18 cellular contexts compared by ENCODE assay signal in genomic region chr7:16494955-16495719, GRCh38. TPM values are rescaled to one million over a fixed set of nuclear protein-coding genes. Genes with fewer than 3 reads are reported as not detected.
DNase-seq lines count a peak whose midpoint lies in the region; ATAC-seq and TF ChIP-seq lines count a peak whose summit lies in the region.
"Had no signal": no experiment of that assay in that cellular context is flagged by ENCODE, and none has a peak within 500 bp of the region (broad histone marks: within the 10 kb centered on the region; RNA-seq: fewer than 3 reads in every experiment).

No MANE protein-coding gene starts in this region.

- TF ChIP-seq CTCF in C4-2B (conservative IDR thresholded peaks at IDR 0.05), result no peak
- TF ChIP-seq CTCF in epithelial cell of esophagus (IDR thresholded peaks at IDR 0.05; ENCODE audit: insufficient read depth, low read depth, low read length, missing control alignments), result no peak
- no peak for TF ChIP-seq CTCF in mucosa of descending colon (IDR thresholded peaks at IDR 0.05)
- TF ChIP-seq CTCF in type B pancreatic cell (conservative IDR thresholded peaks at IDR 0.05), result no peak

- no peaks in the 10 kb centered on the region for H3K27me3 Mint-ChIP-seq in type B pancreatic cell

- H3K9me3 ChIP-seq in mucosa of descending colon, result no peaks in the 10 kb centered on the region

- intact Hi-C loops in mucosa of descending colon (cut with DNase I, micrococcal nuclease), result no loop called here

- DNase-seq in NCI-H69 (lab: John Stamatoyannopoulos, UW) (peak; percentile 13), epithelial cell of esophagus (ENCODE audit: low read depth) (peak; percentile 46), mucosa of descending colon (no peak), NCI-H1105 (lab: John Stamatoyannopoulos, UW) (no peak), type B pancreatic cell (ENCODE audit: extremely low spot score, unreplicated experiment) (no peak), NCI-H2171 treated with DMSO at 0.1 percent for 48 hours (lab: John Stamatoyannopoulos, UW) (no peak)
- DNase-seq: ACHN; CD4-positive, alpha-beta memory T cell; NCI-H1694 treated with DMSO at 0.1 percent for 48 hours; NCI-H2171; NCI-H82; SIG-M5 had no signal

- ATAC-seq in mucosa of descending colon, result peak; percentile 29

- H3K27ac Mint-ChIP-seq in type B pancreatic cell, result no peak overlapping the region
- H3K27ac Mint-ChIP-seq: B cell; CD4-positive, alpha-beta memory T cell; IgD-negative memory B cell had no signal

- no peaks in the 10 kb centered on the region for H3K36me3 ChIP-seq in mucosa of descending colon (ENCODE audit: low read depth)

- peaks cover 13% of the 10 kb centered on the region for H3K4me1 Mint-ChIP-seq in type B pancreatic cell (ENCODE audit: unreplicated experiment)
- H3K4me1 Mint-ChIP-seq: B cell; CD4-positive, alpha-beta memory T cell; IgD-negative memory B cell had no signal

- H3K4me3 Mint-ChIP-seq in type B pancreatic cell, result no peak overlapping the region
- H3K4me3 Mint-ChIP-seq: B cell; CD4-positive, alpha-beta memory T cell; IgD-negative memory B cell had no signal

- no peaks in the 10 kb centered on the region for H3K9me3 Mint-ChIP-seq in type B pancreatic cell
- H3K9me3 Mint-ChIP-seq: CD4-positive, alpha-beta memory T cell had no signal

- no peaks in the 10 kb centered on the region for H3K36me3 Mint-ChIP-seq in type B pancreatic cell
- H3K36me3 Mint-ChIP-seq: CD4-positive, alpha-beta memory T cell; IgD-negative memory B cell had no signal

- no peaks in the 10 kb centered on the region for H3K4me1 ChIP-seq in mucosa of descending colon (ENCODE audit: low read depth)

- H3K27ac ChIP-seq in C4-2B, result peak overlapping the region; percentile 67

- H3K4me3 ChIP-seq in epithelial cell of esophagus (ENCODE audit: low read length) (no peak overlapping the region), mucosa of descending colon (no peak overlapping the region)

RNA-seq across cellular contexts. Expression of gene SOSTDC1, which starts 29.6 kb away (rescaled TPM):
- total RNA-seq in mucosa of descending colon, result 1 to 10 TPM; 3.7 to 6.7 (median 5.1) TPM
- 5.4 and 6.0 TPM in 2 replicates for total RNA-seq in type B pancreatic cell (ENCODE audit: low replicate concordance)
- total RNA-seq: B cell; CD4-positive, alpha-beta memory T cell; Daoy had no signal

RNA-seq across cellular contexts. Expression of gene LRRC72, which starts 31.5 kb away (rescaled TPM):
- total RNA-seq in mucosa of descending colon, result not detected
- total RNA-seq in type B pancreatic cell (ENCODE audit: low replicate concordance), result not detected in 2 replicates
- total RNA-seq: B cell; CD4-positive, alpha-beta memory T cell; Daoy; H4; NCI-H460 had no signal

Comparison
In these comparisons a context has a peak if more than half of its experiments do, and no peak if none do; other contexts are left out.
1. DNase-seq: peak in NCI-H69 (single experiment) and epithelial cell of esophagus (single experiment); none in mucosa of descending colon (0 of 3), NCI-H1105 (single experiment), type B pancreatic cell (single experiment) and NCI-H2171 treated with DMSO at 0.1 percent for 48 hours (single experiment).